8 cellular contexts compared by ENCODE assay signal in genomic region chr2:127591221-127591923, GRCh38. TPM values are rescaled to one million over a fixed set of nuclear protein-coding genes. Genes with fewer than 3 reads are reported as not detected.
DNase-seq lines count a peak whose midpoint lies in the region; ATAC-seq and TF ChIP-seq lines count a peak whose summit lies in the region.

No MANE protein-coding gene starts in this region.

- WGBS in heart right ventricle, 2 donors = 47 to 48% methylated on average over 10 of the region's 10 CpGs

- intact Hi-C loops in heart right ventricle (cut with DNase I) = loop anchor here in 7 of 10 donors (1.0 to 10.0 kb wide), 6 partner anchors 51 to 106 kb away; partner anchors contain the start of gene GPR17 (in 1 of the 7)

- H3K4me3 ChIP-seq in BLaER1 (no peak overlapping the region), heart right ventricle (no peak overlapping the region)

- no peak overlapping the region for H3K9ac ChIP-seq in BLaER1

- peaks cover 26% of the 10 kb centered on the region for H3K4me1 ChIP-seq in BLaER1
- peaks cover 0 to 4% (median 0%) of the 10 kb centered on the region in 9 donors for H3K4me1 ChIP-seq in heart right ventricle

- peak overlapping the region; percentile 39 for H3K4me2 ChIP-seq in BLaER1

- TF ChIP-seq CTCF in heart right ventricle (IDR thresholded peaks at IDR 0.05) = peak; percentile 91 to 97 (median 95)

- no peaks in the 10 kb centered on the region for H4K20me1 ChIP-seq in BLaER1

- DNase-seq in HT-29 (ENCODE audit: low spot score) (peak; percentile 71), heart right ventricle (peak; percentile 57 to 65), renal cortical epithelial cell (ENCODE audit: low read depth) (peak; percentile 25)
- peak; percentile 51 for DNase-seq in activated naive CD8-positive, alpha-beta T cell treated with anti-CD3 and anti-CD28 coated beads, Interleukin-2, amount 50 U/mL, for 16 hours (ENCODE audit: low read depth, low spot score)

- peak overlapping the region; percentile 47; the same call in 1 of the 2 replicates for H3K27ac ChIP-seq in BLaER1
- H3K27ac ChIP-seq in heart right ventricle = no peak overlapping the region

- H3K36me3 ChIP-seq in BLaER1 = no peaks in the 10 kb centered on the region
- H3K36me3 ChIP-seq in heart right ventricle = no peaks in the 10 kb centered on the region

- H3K27me3 ChIP-seq in BLaER1 (no peaks in the 10 kb centered on the region), heart right ventricle (no peaks in the 10 kb centered on the region)

- H3K9me3 ChIP-seq in BLaER1 = no peaks in the 10 kb centered on the region
- H3K9me3 ChIP-seq in heart right ventricle = peaks cover 0 to 5% (median 0%) of the 10 kb centered on the region in 11 donors

- peak; percentile 94 for ATAC-seq in GM18868 (IDR thresholded peaks at IDR 0.05; ENCODE audit: unreplicated experiment)
- peak; percentile 98 for ATAC-seq in SK-N-SH treated with all-trans-retinoic acid at 6 μM for 48 hours
- ATAC-seq in heart right ventricle = peak; percentile 74 to 94 (median 87)
- ATAC-seq in HG03520 (IDR thresholded peaks at IDR 0.05; ENCODE audit: unreplicated experiment) = no peak

TF ChIP-seq in SK-N-SH treated with all-trans-retinoic acid at 6 μM for 48 hours, 23 proteins besides CTCF, POLR2A, EP300 and RAD21:
- TF ChIP-seq SNAI2 (CRISPR knock-in tag; IDR thresholded peaks at IDR 0.05) = no peak
- TF ChIP-seq CSDC2 (CRISPR knock-in tag; IDR thresholded peaks at IDR 0.05) = no peak
- TF ChIP-seq PPARA (CRISPR knock-in tag; IDR thresholded peaks at IDR 0.05; ENCODE audit: borderline replicate concordance) = no peak
- no peak for TF ChIP-seq TOX (CRISPR knock-in tag; IDR thresholded peaks at IDR 0.05; ENCODE audit: borderline replicate concordance)
- no peak for TF ChIP-seq RARB (CRISPR knock-in tag; IDR thresholded peaks at IDR 0.05)
- TF ChIP-seq CREB5 (CRISPR knock-in tag; IDR thresholded peaks at IDR 0.05; ENCODE audit: low read depth) = no peak
- TF ChIP-seq ZC3H10 (CRISPR knock-in tag; IDR thresholded peaks at IDR 0.05) = no peak
- TF ChIP-seq ISL1 (CRISPR knock-in tag; IDR thresholded peaks at IDR 0.05) = no peak
- no peak for TF ChIP-seq ZNF8 (CRISPR knock-in tag; IDR thresholded peaks at IDR 0.05)
- no peak for TF ChIP-seq BACH2 (CRISPR knock-in tag; IDR thresholded peaks at IDR 0.05; ENCODE audit: borderline replicate concordance)
- no peak for TF ChIP-seq ZFP30 (CRISPR knock-in tag; IDR thresholded peaks at IDR 0.05)
- TF ChIP-seq GLIS3 (CRISPR knock-in tag; IDR thresholded peaks at IDR 0.05) = no peak
- no peak for TF ChIP-seq ESRRG (CRISPR knock-in tag; IDR thresholded peaks at IDR 0.05)
- TF ChIP-seq ZFP3 (CRISPR knock-in tag; IDR thresholded peaks at IDR 0.05) = no peak
- no peak for TF ChIP-seq OSR1 (CRISPR knock-in tag; IDR thresholded peaks at IDR 0.05)
- no peak for TF ChIP-seq ZNF565 (CRISPR knock-in tag; conservative IDR thresholded peaks at IDR 0.05; ENCODE audit: low read depth)
- TF ChIP-seq POU6F1 (CRISPR knock-in tag; IDR thresholded peaks at IDR 0.05; ENCODE audit: borderline replicate concordance, low read depth) = no peak
- no peak for TF ChIP-seq ARNTL (CRISPR knock-in tag; IDR thresholded peaks at IDR 0.05; ENCODE audit: borderline replicate concordance, low read depth)

RNA-seq across cellular contexts. Expression of gene GPR17, which starts 54.6 kb away (rescaled TPM):
- total RNA-seq in HT-29 (2014; rRNA removed; shearing (Covaris generic)) = 0.21 and 0.64 TPM in 2 replicates
- total RNA-seq in heart right ventricle (under 1 TPM in 6 of 10 donors, not detected in 4; 0.22 to 0.59 (median 0.46) TPM), renal cortical epithelial cell (not detected in 2 replicates)
- polyA plus RNA-seq in heart right ventricle = 10 to 100 TPM in 1 of 2 donors, under 1 TPM in 1; 0.28 to 16.5 TPM

RNA-seq across cellular contexts. Expression of gene MYO7B, which starts 55.9 kb away (rescaled TPM):
- 4.8 and 5.4 TPM in 2 replicates for total RNA-seq in HT-29 (2014; rRNA removed; shearing (Covaris generic))
- total RNA-seq in heart right ventricle (1 to 10 TPM in 3 of 10 donors, under 1 TPM in 7; 0.42 to 1.4 (median 0.77) TPM), renal cortical epithelial cell (0.17 and 0.25 TPM in 2 replicates)
- 1 to 10 TPM; 1.4 to 2.3 TPM for polyA plus RNA-seq in heart right ventricle
